In the genomic region with DNA sequence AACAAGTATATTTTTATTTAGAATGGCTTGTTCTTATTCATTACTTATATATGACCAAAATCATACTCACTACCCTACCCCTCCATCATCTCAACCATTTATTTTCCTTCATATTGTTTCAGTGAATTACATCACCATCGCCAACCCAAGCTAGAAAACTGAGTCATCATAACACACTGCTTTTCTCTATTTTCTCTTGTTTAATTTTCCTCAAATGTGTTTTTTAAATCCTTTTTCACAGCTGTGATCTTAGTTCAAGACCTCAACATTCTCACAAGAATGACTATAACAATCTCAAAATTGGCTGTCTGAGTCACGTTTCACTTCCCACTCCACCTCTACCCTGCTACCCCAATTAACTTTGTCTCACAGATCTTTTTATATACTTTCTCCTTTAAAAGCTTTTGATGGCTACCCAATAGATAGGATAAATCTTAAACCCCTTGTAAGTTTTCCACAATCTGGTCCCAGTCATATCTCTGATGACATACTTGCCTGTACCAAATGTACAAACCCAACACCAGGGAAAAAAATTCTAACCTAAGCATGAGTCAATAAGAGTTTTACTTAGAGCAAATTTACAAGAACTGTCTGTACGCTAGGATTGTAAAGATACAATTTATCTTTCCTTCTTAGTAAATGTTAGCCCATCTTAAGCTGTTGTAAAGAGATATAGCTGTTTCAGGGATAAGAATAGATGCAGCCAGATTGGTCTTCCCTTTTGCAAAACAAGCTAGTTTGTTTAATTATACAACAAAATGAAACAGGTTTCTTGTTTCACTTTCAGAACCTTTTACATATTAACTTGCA, we compare ENCODE assay signal across 9 cellular contexts.
DNase-seq lines count a peak whose midpoint lies in the region; ATAC-seq and TF ChIP-seq lines count a peak whose summit lies in the region.
"Had no signal": no experiment of that assay in that cellular context is flagged by ENCODE, and none has a peak within 500 bp of the region (broad histone marks: within the 10 kb centered on the region; RNA-seq: fewer than 3 reads in every experiment).

No MANE protein-coding gene starts in this region.

- DNase-seq in activated T-cell treated with anti-CD3 and anti-CD28 coated beads, Interleukin-2, amount 50 U/mL, for 72 hours: peak in 1 of 2 donors; percentile 11
- DNase-seq in activated T-cell treated with anti-CD3 and anti-CD28 coated beads for 4 hours (no peak), right atrium auricular region (ENCODE audit: low spot score) (no peak), ecto neural progenitor cell (ENCODE audit: low spot score) (no peak), ACHN (no peak)
- DNase-seq in activated naive CD8-positive, alpha-beta T cell treated with anti-CD3 and anti-CD28 coated beads, Interleukin-2, amount 50 U/mL, for 24 hours: no peak
- DNase-seq: PC-3 had no signal

- H3K27ac Mint-ChIP-seq in activated T-cell treated with anti-CD3 and anti-CD28 coated beads, Interleukin-2, amount 50 U/mL, for 72 hours: peak overlapping the region; percentile 64
- H3K27ac Mint-ChIP-seq in activated naive CD8-positive, alpha-beta T cell treated with anti-CD3 and anti-CD28 coated beads, Interleukin-2, amount 50 U/mL, for 24 hours: no peak overlapping the region

- no peaks in the 10 kb centered on the region for H3K4me1 ChIP-seq in right atrium auricular region

- H3K9me3 ChIP-seq in right atrium auricular region: no peaks in the 10 kb centered on the region

- H3K4me3 ChIP-seq in right atrium auricular region: no peak overlapping the region

- no peaks in the 10 kb centered on the region for H3K36me3 Mint-ChIP-seq in activated T-cell treated with anti-CD3 and anti-CD28 coated beads, Interleukin-2, amount 50 U/mL, for 72 hours (ENCODE audit: insufficient read depth in 2 of 2)
- no peaks in the 10 kb centered on the region for H3K36me3 Mint-ChIP-seq in activated naive CD8-positive, alpha-beta T cell treated with anti-CD3 and anti-CD28 coated beads, Interleukin-2, amount 50 U/mL, for 24 hours (ENCODE audit: low read depth)

- no peak for TF ChIP-seq CTCF in right atrium auricular region (IDR thresholded peaks at IDR 0.05)

- peaks cover 16% of the 10 kb centered on the region for H3K4me1 Mint-ChIP-seq in activated T-cell treated with anti-CD3 and anti-CD28 coated beads, Interleukin-2, amount 50 U/mL, for 72 hours (ENCODE audit: low read depth)
- H3K4me1 Mint-ChIP-seq in activated naive CD8-positive, alpha-beta T cell treated with anti-CD3 and anti-CD28 coated beads, Interleukin-2, amount 50 U/mL, for 24 hours: peaks cover 8% of the 10 kb centered on the region

- no peaks in the 10 kb centered on the region for H3K36me3 ChIP-seq in right atrium auricular region

- peak overlapping the region in 1 of 2 donors; percentile 10 for H3K4me3 Mint-ChIP-seq in activated T-cell treated with anti-CD3 and anti-CD28 coated beads, Interleukin-2, amount 50 U/mL, for 72 hours
- no peak overlapping the region for H3K4me3 Mint-ChIP-seq in activated naive CD8-positive, alpha-beta T cell treated with anti-CD3 and anti-CD28 coated beads, Interleukin-2, amount 50 U/mL, for 24 hours

- H3K9me3 Mint-ChIP-seq in activated T-cell treated with anti-CD3 and anti-CD28 coated beads, Interleukin-2, amount 50 U/mL, for 72 hours: no peaks in the 10 kb centered on the region
- no peaks in the 10 kb centered on the region for H3K9me3 Mint-ChIP-seq in activated naive CD8-positive, alpha-beta T cell treated with anti-CD3 and anti-CD28 coated beads, Interleukin-2, amount 50 U/mL, for 24 hours

- H3K27me3 Mint-ChIP-seq in activated T-cell treated with anti-CD3 and anti-CD28 coated beads, Interleukin-2, amount 50 U/mL, for 72 hours (ENCODE audit: low read depth): peaks cover 15% of the 10 kb centered on the region
- no peaks in the 10 kb centered on the region for H3K27me3 Mint-ChIP-seq in activated naive CD8-positive, alpha-beta T cell treated with anti-CD3 and anti-CD28 coated beads, Interleukin-2, amount 50 U/mL, for 24 hours

- in situ Hi-C loops in ACHN (cut with HindIII; ENCODE audit: low pct_ligation_motif_present, low pct_unique_long_range_greater_than_20kb, low sequenced_read_pairs): no loop called here

- no peak overlapping the region for H3K27ac ChIP-seq in right atrium auricular region

- H3K27me3 ChIP-seq in right atrium auricular region: no peaks in the 10 kb centered on the region

- ATAC-seq in activated T-cell treated with anti-CD3 and anti-CD28 coated beads, Interleukin-2, amount 50 U/mL, for 72 hours (replicated peaks in 1 of 2): peak; percentile 81 to 83
- ATAC-seq in HG02763 (IDR thresholded peaks at IDR 0.05; ENCODE audit: unreplicated experiment) (peak; percentile 66), HG03575 (IDR thresholded peaks at IDR 0.05; ENCODE audit: extremely low read depth, insufficient number of reproducible peaks, low FRiP score, unreplicated experiment) (peak; percentile 35)
- ATAC-seq in activated naive CD8-positive, alpha-beta T cell treated with anti-CD3 and anti-CD28 coated beads, Interleukin-2, amount 50 U/mL, for 24 hours: no peak
- ATAC-seq: PC-3 had no signal
